Comparison of ENCODE assay signal across 10 cellular contexts in genomic region chr6:167000759-167001158, GRCh38. TPM values are rescaled to one million over a fixed set of nuclear protein-coding genes. Genes with fewer than 3 reads are reported as not detected.
DNase-seq lines count a peak whose midpoint lies in the region; ATAC-seq lines count a peak whose summit lies in the region.
"Had no signal": no experiment of that assay in that cellular context is flagged by ENCODE, and none has a peak within 500 bp of the region (broad histone marks: within the 10 kb centered on the region; RNA-seq: fewer than 3 reads in every experiment).

No MANE protein-coding gene starts in this region.

- H3K9me3 Mint-ChIP-seq in CD4-positive, alpha-beta memory T cell, result no peaks in the 10 kb centered on the region
- H3K9me3 Mint-ChIP-seq in activated T-helper 2 cell treated with anti-CD3 and anti-CD28 coated beads, Interferon-gamma antibody, Interleukin-2, Interleukin-4, amounts not matched to agents 10 μg/mL and 5 μg/mL and 100 μg/mL, durations not matched to agents 14 hours and 24 hours and 36 hours, result no peaks in the 10 kb centered on the region
- no peaks in the 10 kb centered on the region for H3K9me3 Mint-ChIP-seq in naive thymus-derived CD4-positive, alpha-beta T cell

- H3K4me1 ChIP-seq in CD4-positive, alpha-beta memory T cell (ENCODE audit: insufficient read depth, low read length), result peaks cover 38% of the 10 kb centered on the region
- peaks cover 6% of the 10 kb centered on the region for H3K4me1 ChIP-seq in HUES48 (ENCODE audit: control insufficient read depth, insufficient read depth, low read length)
- H3K4me1 ChIP-seq in naive thymus-derived CD4-positive, alpha-beta T cell (ENCODE audit: control insufficient read depth in 2 of 2, insufficient read depth in 2 of 2, low read length in 2 of 2), result peaks cover 16% of the 10 kb centered on the region in 2 donors

- H3K36me3 Mint-ChIP-seq in CD4-positive, alpha-beta memory T cell, result peaks cover 11 to 25% of the 10 kb centered on the region in 2 donors
- H3K36me3 Mint-ChIP-seq in activated T-helper 2 cell treated with anti-CD3 and anti-CD28 coated beads, Interferon-gamma antibody, Interleukin-2, Interleukin-4, amounts not matched to agents 10 μg/mL and 5 μg/mL and 100 μg/mL, durations not matched to agents 14 hours and 24 hours and 36 hours (ENCODE audit: low read depth), result peaks cover 44% of the 10 kb centered on the region
- peaks cover 2 to 19% (median 11%) of the 10 kb centered on the region in 5 donors for H3K36me3 Mint-ChIP-seq in naive thymus-derived CD4-positive, alpha-beta T cell

- H3K27ac ChIP-seq in CD4-positive, alpha-beta memory T cell (ENCODE audit: low read depth, low read length), result no peak overlapping the region
- no peak overlapping the region for H3K27ac ChIP-seq in HUES48 (ENCODE audit: low read depth, low read length)
- H3K27ac ChIP-seq in naive thymus-derived CD4-positive, alpha-beta T cell (ENCODE audit: low read depth, low read length), result no peak overlapping the region
- H3K27ac ChIP-seq: stomach had no signal

- POLR2A ChIA-PET in CD4-positive, alpha-beta memory T cell (lab: Charles Lee; ENCODE audit: partially characterized antibody), result interaction anchor here (1.2 to 4.0 kb wide), 7 partner anchors 40 to 122 kb away, joined by 3 to 26 read pairs (median 12); partner anchors contain the start of gene CCR6
- POLR2A ChIA-PET in naive thymus-derived CD4-positive, alpha-beta T cell (lab: Charles Lee), result interaction anchor here (1.0 to 2.2 kb wide), 2 partner anchors 40 to 44 kb away, joined by 3 to 9 read pairs; partner anchors contain the start of gene RNASET2

- no peak overlapping the region for H3K9ac ChIP-seq in HUES48 (ENCODE audit: low read depth, low read length)

- intact Hi-C loops in CD4-positive, alpha-beta memory T cell (cut with micrococcal nuclease), result no loop called here
- intact Hi-C loops in activated T-helper 2 cell treated with anti-CD3 and anti-CD28 coated beads, Interferon-gamma antibody, Interleukin-2, Interleukin-4, amounts not matched to agents 10 μg/mL and 5 μg/mL and 100 μg/mL, durations not matched to agents 14 hours and 24 hours and 36 hours (cut with micrococcal nuclease), result no loop called here
- intact Hi-C loops in naive thymus-derived CD4-positive, alpha-beta T cell (cut with micrococcal nuclease), result loop anchor here in 1 of 2 donors (2.0 kb wide), 1 partner anchor 46 kb away; no protein-coding TSS in a partner anchor

- H3K4me1 Mint-ChIP-seq in CD4-positive, alpha-beta memory T cell, result peaks cover 21 to 33% (median 30%) of the 10 kb centered on the region in 4 donors
- peaks cover 34% of the 10 kb centered on the region for H3K4me1 Mint-ChIP-seq in activated T-helper 2 cell treated with anti-CD3 and anti-CD28 coated beads, Interferon-gamma antibody, Interleukin-2, Interleukin-4, amounts not matched to agents 10 μg/mL and 5 μg/mL and 100 μg/mL, durations not matched to agents 14 hours and 24 hours and 36 hours (ENCODE audit: low read depth)
- peaks cover 28 to 36% (median 31%) of the 10 kb centered on the region in 7 donors for H3K4me1 Mint-ChIP-seq in naive thymus-derived CD4-positive, alpha-beta T cell

- no peaks in the 10 kb centered on the region for H3K9me3 ChIP-seq in CD4-positive, alpha-beta memory T cell (ENCODE audit: control insufficient read depth in 1 of 2, low read length in 2 of 2)
- H3K9me3 ChIP-seq in HUES48 (ENCODE audit: control insufficient read depth, insufficient read depth, low read length), result no peaks in the 10 kb centered on the region
- no peaks in the 10 kb centered on the region for H3K9me3 ChIP-seq in naive thymus-derived CD4-positive, alpha-beta T cell (ENCODE audit: control insufficient read depth in 2 of 3, low read length in 3 of 3)
- H3K9me3 ChIP-seq: stomach had no signal

- no peak for ATAC-seq in naive thymus-derived CD4-positive, alpha-beta T cell
- ATAC-seq in HG03097 (IDR thresholded peaks at IDR 0.05; ENCODE audit: low FRiP score, unreplicated experiment) (no peak), HG03571 (IDR thresholded peaks at IDR 0.05; ENCODE audit: unreplicated experiment) (no peak)

- H3K4me3 Mint-ChIP-seq in CD4-positive, alpha-beta memory T cell, result peak overlapping the region; percentile 90 to 95 (median 94)
- peak overlapping the region; percentile 87 for H3K4me3 Mint-ChIP-seq in activated T-helper 2 cell treated with anti-CD3 and anti-CD28 coated beads, Interferon-gamma antibody, Interleukin-2, Interleukin-4, amounts not matched to agents 10 μg/mL and 5 μg/mL and 100 μg/mL, durations not matched to agents 14 hours and 24 hours and 36 hours (ENCODE audit: low read depth)
- peak overlapping the region; percentile 59 to 95 (median 86) for H3K4me3 Mint-ChIP-seq in naive thymus-derived CD4-positive, alpha-beta T cell

- CTCF ChIA-PET in CD4-positive, alpha-beta memory T cell (lab: Charles Lee; ENCODE audit: partially characterized antibody), result interaction anchor here (0.9 to 5.9 kb wide), 11 partner anchors 9 to 351 kb away, joined by 3 to 40 read pairs (median 3); no protein-coding TSS in a partner anchor
- CTCF ChIA-PET in naive thymus-derived CD4-positive, alpha-beta T cell (lab: Charles Lee), result interaction anchor here (1.2 kb wide), 1 partner anchor 12 kb away, joined by 3 read pairs; no protein-coding TSS in a partner anchor

- H3K27ac Mint-ChIP-seq in CD4-positive, alpha-beta memory T cell, result peak overlapping the region; percentile 2 to 93 (median 65)
- peak overlapping the region; percentile 40 for H3K27ac Mint-ChIP-seq in activated T-helper 2 cell treated with anti-CD3 and anti-CD28 coated beads, Interferon-gamma antibody, Interleukin-2, Interleukin-4, amounts not matched to agents 10 μg/mL and 5 μg/mL and 100 μg/mL, durations not matched to agents 14 hours and 24 hours and 36 hours
- peak overlapping the region in 8 of 9 donors; percentile 9 to 76 (median 20) for H3K27ac Mint-ChIP-seq in naive thymus-derived CD4-positive, alpha-beta T cell

- H3K27me3 Mint-ChIP-seq in CD4-positive, alpha-beta memory T cell, result no peaks in the 10 kb centered on the region
- H3K27me3 Mint-ChIP-seq in activated T-helper 2 cell treated with anti-CD3 and anti-CD28 coated beads, Interferon-gamma antibody, Interleukin-2, Interleukin-4, amounts not matched to agents 10 μg/mL and 5 μg/mL and 100 μg/mL, durations not matched to agents 14 hours and 24 hours and 36 hours (ENCODE audit: low read depth), result no peaks in the 10 kb centered on the region
- H3K27me3 Mint-ChIP-seq in naive thymus-derived CD4-positive, alpha-beta T cell, result no peaks in the 10 kb centered on the region

- H3K4me3 ChIP-seq in CD4-positive, alpha-beta memory T cell (ENCODE audit: low read length in 2 of 2), result peak overlapping the region in 1 of 2 donors; percentile 5
- H3K4me3 ChIP-seq in HUES48 (ENCODE audit: low read depth, low read length), result 0 out of 2 replicates have a peak overlapping the region, but pooled peaks have one; percentile 89
- H3K4me3 ChIP-seq in naive thymus-derived CD4-positive, alpha-beta T cell (ENCODE audit: low read length), result no peak overlapping the region

- peaks cover 3% of the 10 kb centered on the region for H3K36me3 ChIP-seq in CD4-positive, alpha-beta memory T cell (ENCODE audit: insufficient read depth, low read length)
- H3K36me3 ChIP-seq in HUES48 (ENCODE audit: control insufficient read depth, insufficient read depth, low read length), result peaks cover 66% of the 10 kb centered on the region
- H3K36me3 ChIP-seq in naive thymus-derived CD4-positive, alpha-beta T cell (ENCODE audit: control insufficient read depth in 2 of 3, insufficient read depth in 3 of 3, low read length in 3 of 3), result peaks cover 0 to 10% (median 5%) of the 10 kb centered on the region in 3 experiments

- DNase-seq in CD4-positive, alpha-beta memory T cell, result no peak
- no peak for DNase-seq in activated T-helper 2 cell treated with anti-CD3 and anti-CD28 coated beads, Interferon-gamma antibody, Interleukin-2, Interleukin-4, amounts not matched to agents 10 μg/mL and 5 μg/mL and 100 μg/mL, durations not matched to agents 14 hours and 24 hours and 36 hours (ENCODE audit: low spot score)
- DNase-seq in naive thymus-derived CD4-positive, alpha-beta T cell, result no peak
- DNase-seq in NCI-H1105 treated with DMSO at 0.1 percent for 48 hours (lab: John Stamatoyannopoulos, UW) (no peak), UCSD-AML1 (lab: John Stamatoyannopoulos, UW; ENCODE audit: unreplicated experiment) (no peak)
- DNase-seq: SIG-M5, stomach had no signal

- H3K27me3 ChIP-seq in CD4-positive, alpha-beta memory T cell (ENCODE audit: insufficient read depth, low read length), result no peaks in the 10 kb centered on the region
- no peaks in the 10 kb centered on the region for H3K27me3 ChIP-seq in HUES48 (ENCODE audit: control insufficient read depth, insufficient read depth, low read length)
- H3K27me3 ChIP-seq in naive thymus-derived CD4-positive, alpha-beta T cell (ENCODE audit: control insufficient read depth in 2 of 2, insufficient read depth in 2 of 2, low read length in 2 of 2), result no peaks in the 10 kb centered on the region
- H3K27me3 ChIP-seq: stomach had no signal

RNA-seq across cellular contexts. Expression of gene CEP43, which starts 1.6 kb away (rescaled TPM):
- 10 to 100 TPM; 19.5 to 24.9 TPM for total RNA-seq in CD4-positive, alpha-beta memory T cell
- 1 to 10 TPM; 4.1 to 4.4 TPM for polyA plus RNA-seq in CD4-positive, alpha-beta memory T cell
- 15.9 and 18.1 TPM in 2 replicates for total RNA-seq in activated T-helper 2 cell treated with anti-CD3 and anti-CD28 coated beads, Interferon-gamma antibody, Interleukin-2, Interleukin-4, amounts not matched to agents 10 μg/mL and 5 μg/mL and 100 μg/mL, durations not matched to agents 14 hours and 24 hours and 36 hours
- total RNA-seq in naive thymus-derived CD4-positive, alpha-beta T cell, result 10 to 100 TPM; 11.5 to 17.6 (median 15.5) TPM
- 1 to 10 TPM; 3.3 to 3.8 TPM for polyA plus RNA-seq in naive thymus-derived CD4-positive, alpha-beta T cell

RNA-seq across cellular contexts. Expression of gene RNASET2, which starts 44.4 kb away (rescaled TPM):
- 100 to 1,000 TPM; 296 to 306 TPM for total RNA-seq in CD4-positive, alpha-beta memory T cell
- polyA plus RNA-seq in CD4-positive, alpha-beta memory T cell, result 100 to 1,000 TPM; 544 to 586 TPM
- total RNA-seq in activated T-helper 2 cell treated with anti-CD3 and anti-CD28 coated beads, Interferon-gamma antibody, Interleukin-2, Interleukin-4, amounts not matched to agents 10 μg/mL and 5 μg/mL and 100 μg/mL, durations not matched to agents 14 hours and 24 hours and 36 hours, result 53.4 and 56.2 TPM in 2 replicates
- total RNA-seq in naive thymus-derived CD4-positive, alpha-beta T cell, result 100 to 1,000 TPM; 147 to 332 (median 264) TPM
- polyA plus RNA-seq in naive thymus-derived CD4-positive, alpha-beta T cell, result 100 to 1,000 TPM; 521 to 683 TPM
